In genomic region chr15:101463265-101463664, GRCh38 we compare ENCODE assay signal across 16 cellular contexts.
"Had no signal": no experiment of that assay in that cellular context is flagged by ENCODE, and none has a peak within 500 bp of the region (broad histone marks: within the 10 kb centered on the region; RNA-seq: fewer than 3 reads in every experiment).

No MANE protein-coding gene starts in this region.

- H3K36me3 ChIP-seq: gastroesophageal sphincter, heart left ventricle, upper lobe of left lung had no signal

- H3K4me1 ChIP-seq: gastroesophageal sphincter had no signal

- H3K9me3 ChIP-seq: gastroesophageal sphincter, upper lobe of left lung had no signal

- H3K36me3 Mint-ChIP-seq: activated naive CD4-positive, alpha-beta T cell treated with anti-CD3 and anti-CD28 coated beads, Interleukin-2, amount 50 U/mL, for 72 hours had no signal

- H3K27me3 ChIP-seq: upper lobe of left lung had no signal

- H3K27ac Mint-ChIP-seq: activated naive CD4-positive, alpha-beta T cell treated with anti-CD3 and anti-CD28 coated beads, Interleukin-2, amount 50 U/mL, for 72 hours; nephron progenitor cell; T-helper 17 cell had no signal

- H3K9me3 Mint-ChIP-seq: activated naive CD4-positive, alpha-beta T cell treated with anti-CD3 and anti-CD28 coated beads, Interleukin-2, amount 50 U/mL, for 72 hours had no signal

- H3K27ac ChIP-seq: gastroesophageal sphincter, heart left ventricle, upper lobe of left lung, VCaP had no signal

- ATAC-seq: activated naive CD4-positive, alpha-beta T cell treated with anti-CD3 and anti-CD28 coated beads, Interleukin-2, amount 50 U/mL, for 72 hours; gastroesophageal sphincter; left cardiac atrium; stimulated activated naive CD8-positive, alpha-beta T cell treated with anti-CD3 and anti-CD28 coated beads, Interleukin-15, Interleukin-2, amounts not matched to agents 100 U/mL and 50 U/mL, for 24 hours; T-helper 17 cell had no signal

- H3K4me3 Mint-ChIP-seq: nephron progenitor cell, T-helper 17 cell had no signal

- DNase-seq: activated CD4-positive, alpha-beta T cell treated with anti-CD3 and anti-CD28 coated beads, Interleukin-2, amount 50 U/mL, for 4 hours; activated gamma-delta T cell treated with Interleukin-2 at 50 U/mL for 16 hours; amygdala; heart left ventricle; left cardiac atrium; nephron progenitor cell; nucleus accumbens; retina; stimulated activated CD4-positive, alpha-beta T cell treated with anti-CD3 and anti-CD28 coated beads, Interleukin-2, amount 100 ng/mL, for 24 hours; stimulated activated naive CD8-positive, alpha-beta T cell treated with anti-CD3 and anti-CD28 coated beads, Interleukin-15, Interleukin-2, amounts not matched to agents 100 U/mL and 50 U/mL, for 24 hours; T-helper 17 cell; upper lobe of left lung had no signal

- H3K4me3 ChIP-seq: gastroesophageal sphincter, heart left ventricle, lung, upper lobe of left lung had no signal
